Comparison of ENCODE assay signal across 8 cellular contexts in the genomic region with DNA sequence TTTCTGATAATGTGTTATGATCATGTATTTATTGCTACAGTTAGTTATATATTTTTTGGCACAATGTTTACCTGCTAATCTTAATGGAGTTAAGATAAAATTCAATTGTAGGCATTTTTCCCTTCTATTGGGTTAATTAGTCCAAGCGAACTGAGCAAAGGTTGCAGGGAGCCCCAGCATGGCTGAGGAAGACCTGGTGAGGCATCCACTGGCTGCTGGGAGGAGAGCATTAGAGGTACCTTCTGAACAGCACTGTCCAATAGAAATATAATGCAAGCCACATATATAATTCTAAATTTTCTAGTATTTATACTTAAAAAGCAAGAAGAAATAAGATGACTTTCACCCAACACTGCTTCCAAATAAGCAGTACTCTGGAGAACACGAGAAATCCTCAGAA. TPM values are rescaled to one million over a fixed set of nuclear protein-coding genes. Genes with fewer than 3 reads are reported as not detected.
A peak's percentile ranks its signal among the peaks of the same experiment; 100 is the strongest.
DNase-seq lines count a peak whose midpoint lies in the region; ATAC-seq, FAIRE-seq and TF ChIP-seq lines count a peak whose summit lies in the region.

No MANE protein-coding gene starts in this region.

- H3K4me3 ChIP-seq in BLaER1 (peak overlapping the region; percentile 74), astrocyte (ENCODE audit: insufficient read depth, low read depth, low read length) (peak overlapping the region; percentile 91), mesenchymal stem cell (ENCODE audit: insufficient read depth in 1 of 2, low read depth in 1 of 2, low read length in 2 of 2) (peak overlapping the region in 1 of 2 experiments; percentile 95)

- H3K9me3 Mint-ChIP-seq in astrocyte (ENCODE audit: unreplicated experiment): peaks cover 2% of the 10 kb centered on the region

- peak overlapping the region; percentile 81 for H3K9ac ChIP-seq in BLaER1
- H3K9ac ChIP-seq in astrocyte (ENCODE audit: low read length): peak overlapping the region; percentile 90
- peak overlapping the region; percentile 95 for H3K9ac ChIP-seq in mesenchymal stem cell (ENCODE audit: low read length)

- DNase-seq in astrocyte (ENCODE audit: low read depth) (no peak), mesenchymal stem cell (no peak), NCI-H1105 (lab: John Stamatoyannopoulos, UW) (no peak)

- peak overlapping the region in 1 of 2 experiments; percentile 49 for H3K4ac ChIP-seq in mesenchymal stem cell (ENCODE audit: low read depth in 1 of 2, low read length in 2 of 2)

- H2BK5ac ChIP-seq in mesenchymal stem cell (ENCODE audit: low read depth, low read length, poor library complexity, severe bottlenecking): no peak overlapping the region

- H3K18ac ChIP-seq in mesenchymal stem cell (ENCODE audit: low read depth in 1 of 2, low read length in 2 of 2): no peak overlapping the region

- no peak overlapping the region for H2BK120ac ChIP-seq in mesenchymal stem cell (ENCODE audit: low read depth, low read length)

- no peak for TF ChIP-seq CTCF in astrocyte (IDR thresholded peaks at IDR 0.05; ENCODE audit: insufficient read depth, low read depth, low read length)

- H3K27ac Mint-ChIP-seq in astrocyte (ENCODE audit: unreplicated experiment): peak overlapping the region; percentile 95

- peak overlapping the region; percentile 65; the same call in 1 of the 2 replicates for H3K27ac ChIP-seq in BLaER1
- H3K27ac ChIP-seq in astrocyte (ENCODE audit: low read depth, low read length): peak overlapping the region; percentile 78
- H3K27ac ChIP-seq in mesenchymal stem cell (ENCODE audit: low read length, poor library complexity, severe bottlenecking): no peak overlapping the region

- H3K14ac ChIP-seq in mesenchymal stem cell (ENCODE audit: low read length in 2 of 2): no peak overlapping the region

- no peaks in the 10 kb centered on the region for H3K27me3 ChIP-seq in BLaER1
- H3K27me3 ChIP-seq in astrocyte (ENCODE audit: insufficient read depth, low read length): no peaks in the 10 kb centered on the region
- H3K27me3 ChIP-seq in mesenchymal stem cell (ENCODE audit: control insufficient read depth in 1 of 2, insufficient read depth in 1 of 2, low read length in 2 of 2): peaks cover 0 to 7% of the 10 kb centered on the region in 2 experiments

- no peak overlapping the region for H4K8ac ChIP-seq in mesenchymal stem cell (ENCODE audit: low read length)

- peaks cover 1% of the 10 kb centered on the region for H3K79me1 ChIP-seq in mesenchymal stem cell (replicated peaks; ENCODE audit: low read length, poor library complexity, severe bottlenecking)

- H2BK15ac ChIP-seq in mesenchymal stem cell (ENCODE audit: low read depth, poor library complexity, severe bottlenecking): no peak overlapping the region

- no peaks in the 10 kb centered on the region for H3K36me3 Mint-ChIP-seq in astrocyte (ENCODE audit: low read depth, unreplicated experiment)

- H2AFZ ChIP-seq in astrocyte (ENCODE audit: low read depth, low read length): peak overlapping the region; percentile 79
- no peak overlapping the region for H2AFZ ChIP-seq in mesenchymal stem cell (ENCODE audit: low read depth, low read length)

- FAIRE-seq in astrocyte (lab: Jason Lieb, UNC): no peak

- H3K4me3 Mint-ChIP-seq in astrocyte (ENCODE audit: unreplicated experiment): peak overlapping the region; percentile 96

- peaks cover 3% of the 10 kb centered on the region for H3K4me1 Mint-ChIP-seq in astrocyte (ENCODE audit: low read depth, unreplicated experiment)

- H3K4me2 ChIP-seq in BLaER1: peak overlapping the region; percentile 91
- H3K4me2 ChIP-seq in astrocyte (ENCODE audit: low read length): peak overlapping the region; percentile 90
- peak overlapping the region; percentile 50 for H3K4me2 ChIP-seq in mesenchymal stem cell (ENCODE audit: low read length, poor library complexity, severe bottlenecking)

- H3K4me1 ChIP-seq in BLaER1: peaks cover 23% of the 10 kb centered on the region
- H3K4me1 ChIP-seq in astrocyte (ENCODE audit: insufficient read depth, low read length): peaks cover 3% of the 10 kb centered on the region
- peaks cover 4% of the 10 kb centered on the region for H3K4me1 ChIP-seq in mesenchymal stem cell (ENCODE audit: control insufficient read depth, insufficient read depth, low read depth, low read length)

- WGBS in mesenchymal stem cell: 67% methylated on average over 1 of the region's 2 CpGs

- H3K79me2 ChIP-seq in astrocyte (ENCODE audit: insufficient read depth, low read length): peaks cover 25% of the 10 kb centered on the region

- H3K36me3 ChIP-seq in BLaER1: peaks cover 15% of the 10 kb centered on the region
- H3K36me3 ChIP-seq in astrocyte (ENCODE audit: insufficient read depth, low read length): peaks cover 4% of the 10 kb centered on the region
- H3K36me3 ChIP-seq in mesenchymal stem cell (ENCODE audit: control insufficient read depth in 1 of 2, insufficient read depth in 2 of 2, low read depth in 1 of 2, low read length in 2 of 2): peaks cover 0 to 15% of the 10 kb centered on the region in 2 experiments

- H4K20me1 ChIP-seq in BLaER1 (peaks cover 11% of the 10 kb centered on the region; the same call in 1 of the 2 replicates), astrocyte (ENCODE audit: insufficient read depth, low read length) (no peaks in the 10 kb centered on the region)

- ATAC-seq in HG02588 (IDR thresholded peaks at IDR 0.05; ENCODE audit: unreplicated experiment) (peak; percentile 1), GM19023 (IDR thresholded peaks at IDR 0.05; ENCODE audit: unreplicated experiment) (no peak), HG03159 (IDR thresholded peaks at IDR 0.05; ENCODE audit: unreplicated experiment) (no peak), GM19328 (IDR thresholded peaks at IDR 0.05; ENCODE audit: unreplicated experiment) (no peak)

- H3K23ac ChIP-seq in mesenchymal stem cell (ENCODE audit: low read length in 2 of 2): no peak overlapping the region

- no peak overlapping the region for H2AK5ac ChIP-seq in mesenchymal stem cell (ENCODE audit: low read length, severe bottlenecking)

- H3K9me3 ChIP-seq in BLaER1: no peaks in the 10 kb centered on the region
- H3K9me3 ChIP-seq in astrocyte (ENCODE audit: insufficient read depth, low read depth, low read length): no peaks in the 10 kb centered on the region
- no peaks in the 10 kb centered on the region for H3K9me3 ChIP-seq in mesenchymal stem cell (ENCODE audit: control insufficient read depth, low read length)

- no peaks in the 10 kb centered on the region for H3K27me3 Mint-ChIP-seq in astrocyte (ENCODE audit: low read depth, unreplicated experiment)

- no peak overlapping the region for H4K91ac ChIP-seq in mesenchymal stem cell (ENCODE audit: low read length)

- H2BK12ac ChIP-seq in mesenchymal stem cell (ENCODE audit: low read length in 2 of 2): no peak overlapping the region

RNA-seq across cellular contexts. Expression of a gene that starts 0.7 kb away (rescaled TPM):
- total RNA-seq in astrocyte: 45.3 and 47.2 TPM in 2 replicates
- polyA plus RNA-seq in mesenchymal stem cell (2013, experiment 1 of 2): 65.7 TPM
- polyA plus RNA-seq in mesenchymal stem cell (2013, experiment 2 of 2): 71.4 TPM

RNA-seq across cellular contexts. Expression of a gene that starts 17.9 kb away (rescaled TPM):
- total RNA-seq in astrocyte: 28.6 and 31.0 TPM in 2 replicates
- 13.1 TPM for polyA plus RNA-seq in mesenchymal stem cell (2013, experiment 1 of 2)
- polyA plus RNA-seq in mesenchymal stem cell (2013, experiment 2 of 2): 13.7 TPM

RNA-seq across cellular contexts. Expression of a gene that starts 18.7 kb away (rescaled TPM):
- total RNA-seq in astrocyte: 50.9 and 51.3 TPM in 2 replicates
- 60.1 TPM for polyA plus RNA-seq in mesenchymal stem cell (2013, experiment 1 of 2)
- 59.6 TPM for polyA plus RNA-seq in mesenchymal stem cell (2013, experiment 2 of 2)

RNA-seq across cellular contexts. Expression of a gene that starts 19.9 kb away (rescaled TPM):
- 1.8 and 2.8 TPM in 2 replicates for total RNA-seq in astrocyte
- polyA plus RNA-seq in mesenchymal stem cell (2013, experiment 1 of 2): 0.32 TPM
- polyA plus RNA-seq in mesenchymal stem cell (2013, experiment 2 of 2): 0.16 TPM

RNA-seq across cellular contexts. Expression of a gene that starts 38.9 kb away (rescaled TPM):
- 0.26 and 0.30 TPM in 2 replicates for total RNA-seq in astrocyte
- 0.03 TPM for polyA plus RNA-seq in mesenchymal stem cell (2013, experiment 1 of 2)
- polyA plus RNA-seq in mesenchymal stem cell (2013, experiment 2 of 2): 0.03 TPM
